In the genomic region with DNA sequence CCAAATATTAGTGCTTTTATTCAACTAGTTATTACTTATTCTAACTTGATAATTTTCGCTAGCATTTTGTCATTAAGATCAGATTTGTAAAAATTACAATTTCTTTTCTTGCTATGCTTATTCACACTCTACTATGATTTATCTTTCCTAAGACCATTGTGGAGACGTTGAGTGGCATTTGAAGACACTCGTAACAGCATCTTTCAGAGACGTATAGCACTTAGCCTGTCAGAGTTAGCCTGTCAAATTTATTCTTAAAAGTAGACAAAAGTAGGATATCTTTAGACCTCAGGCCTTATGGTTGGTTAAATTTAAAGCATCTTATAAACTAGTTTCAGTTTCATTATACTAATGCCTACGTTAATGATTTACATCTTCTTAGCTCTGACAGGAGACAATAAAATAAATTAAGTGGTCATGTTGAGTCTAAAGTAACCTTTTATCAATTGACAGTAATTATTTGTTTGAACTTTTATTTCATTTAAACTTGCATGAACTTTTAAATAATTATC, we compare ENCODE assay signal across 27 cellular contexts.
A peak's percentile ranks its signal among the peaks of the same experiment; 100 is the strongest.
DNase-seq lines count a peak whose midpoint lies in the region; ATAC-seq, FAIRE-seq and TF ChIP-seq lines count a peak whose summit lies in the region.
"Had no signal": no experiment of that assay in that cellular context is flagged by ENCODE, and none has a peak within 500 bp of the region (broad histone marks: within the 10 kb centered on the region; RNA-seq: fewer than 3 reads in every experiment).

No MANE protein-coding gene starts in this region.

- H3K27ac ChIP-seq in pancreas = no peak overlapping the region
- H3K27ac ChIP-seq: gastrocnemius medialis, upper lobe of right lung, VCaP had no signal

- no peak overlapping the region for H3K4me3 ChIP-seq in pancreas
- H3K4me3 ChIP-seq: gastrocnemius medialis, upper lobe of right lung had no signal

- no peaks in the 10 kb centered on the region for H3K36me3 ChIP-seq in pancreas
- H3K36me3 ChIP-seq: gastrocnemius medialis, upper lobe of right lung had no signal

- peak; percentile 9 for FAIRE-seq in pancreas (lab: Jason Lieb, UNC)
- FAIRE-seq: H54, small intestine had no signal

- H3K27me3 ChIP-seq in pancreas = no peaks in the 10 kb centered on the region
- H3K27me3 ChIP-seq: gastrocnemius medialis, upper lobe of right lung had no signal

- DNase-seq in pancreas (no peak), kidney glomerular epithelial cell (lab: John Stamatoyannopoulos, UW) (no peak), GM10266 (ENCODE audit: extremely low spot score) (no peak), NCI-H82 treated with DMSO at 0.1 percent for 48 hours (lab: John Stamatoyannopoulos, UW; ENCODE audit: unreplicated experiment) (no peak)
- DNase-seq: activated CD4-positive, alpha-beta T cell treated with anti-CD3 and anti-CD28 coated beads for 48 hours; activated naive CD4-positive, alpha-beta T cell treated with anti-CD3 and anti-CD28 coated beads, Interleukin-2, amount 10 ng/mL, durations not matched to agents 7 days and 5 days; activated T-cell treated with anti-CD3 and anti-CD28 coated beads, Interleukin-2, amount 50 U/mL, for 24 hours; anterior cingulate cortex; caudate nucleus; CD4-positive, CD25-positive, alpha-beta regulatory T cell; gastrocnemius medialis; hippocampal formation; left ventricle myocardium superior; naive B cell; NCI-H1092 treated with DMSO at 0.1 percent for 48 hours; NCI-H2029; NCI-H774; nucleus accumbens; small intestine; upper lobe of right lung had no signal

- ATAC-seq in GM19463 (IDR thresholded peaks at IDR 0.05; ENCODE audit: unreplicated experiment) = peak; percentile 49
- peak; percentile 50 for ATAC-seq in HG02840 (IDR thresholded peaks at IDR 0.05; ENCODE audit: low FRiP score, unreplicated experiment)
- ATAC-seq in HG03432 (IDR thresholded peaks at IDR 0.05; ENCODE audit: unreplicated experiment) = peak; percentile 59
- no peak for ATAC-seq in pancreas
- no peak for ATAC-seq in GM18505 (IDR thresholded peaks at IDR 0.05; ENCODE audit: unreplicated experiment)
- ATAC-seq: gastrocnemius medialis, left ventricle myocardium superior, SK-N-SH treated with all-trans-retinoic acid at 6 μM for 48 hours, upper lobe of right lung had no signal

- H3K9me3 ChIP-seq in pancreas = no peaks in the 10 kb centered on the region
- H3K9me3 ChIP-seq: gastrocnemius medialis, upper lobe of right lung had no signal

- no peaks in the 10 kb centered on the region for H3K4me1 ChIP-seq in pancreas
- H3K4me1 ChIP-seq: gastrocnemius medialis, upper lobe of right lung had no signal

- TF ChIP-seq POLR2A in GM18505 (IDR thresholded peaks at IDR 0.05; ENCODE audit: borderline replicate concordance, extremely low read depth, insufficient read depth, insufficient read length) = no peak

- TF ChIP-seq CTCF in pancreas (IDR thresholded peaks at IDR 0.05) = no peak
- no peak for TF ChIP-seq CTCF in GM10266 (IDR thresholded peaks at IDR 0.05; ENCODE audit: control insufficient read depth, insufficient read depth, low read depth, missing control alignments)

- intact Hi-C loops in pancreas (cut with DNase I) = no loop called here

- WGBS in pancreas, 2 donors = 60 to 85% methylated on average over 5 of the region's 5 CpGs

Comparison
In these comparisons a context has a peak if more than half of its experiments do, and no peak if none do; other contexts are left out.
1. ATAC-seq: peak in GM19463 (single experiment), HG02840 (single experiment) and HG03432 (single experiment); none in pancreas (0 of 4) and GM18505 (single experiment).